Comparison of ENCODE assay signal across 1 cellular context in the genomic region with DNA sequence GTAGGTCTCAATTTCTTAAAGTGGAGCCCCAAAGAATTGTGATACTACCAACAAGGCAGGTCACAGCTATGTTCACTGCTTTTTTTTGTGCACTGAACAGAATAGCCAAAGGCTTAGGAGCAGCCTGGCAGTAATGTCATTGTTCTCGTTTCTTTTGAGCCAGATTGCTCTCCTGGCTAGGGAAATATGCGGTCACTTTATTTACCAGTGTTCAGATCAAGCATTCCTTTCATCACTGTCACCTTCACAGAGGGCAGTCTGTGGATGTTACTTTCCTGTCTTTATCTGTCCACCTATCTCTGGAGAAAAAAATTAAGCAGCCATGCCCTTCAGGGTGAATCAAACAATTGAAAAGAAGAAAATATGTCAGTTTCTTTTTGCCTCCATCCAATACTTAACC.
TF ChIP-seq lines count a peak whose summit lies in the region.

No MANE protein-coding gene starts in this region.

TF ChIP-seq in WTC11, 78 proteins besides CTCF, POLR2A, EP300 and RAD21 (continued from another document):
- TF ChIP-seq, protein P1, sequence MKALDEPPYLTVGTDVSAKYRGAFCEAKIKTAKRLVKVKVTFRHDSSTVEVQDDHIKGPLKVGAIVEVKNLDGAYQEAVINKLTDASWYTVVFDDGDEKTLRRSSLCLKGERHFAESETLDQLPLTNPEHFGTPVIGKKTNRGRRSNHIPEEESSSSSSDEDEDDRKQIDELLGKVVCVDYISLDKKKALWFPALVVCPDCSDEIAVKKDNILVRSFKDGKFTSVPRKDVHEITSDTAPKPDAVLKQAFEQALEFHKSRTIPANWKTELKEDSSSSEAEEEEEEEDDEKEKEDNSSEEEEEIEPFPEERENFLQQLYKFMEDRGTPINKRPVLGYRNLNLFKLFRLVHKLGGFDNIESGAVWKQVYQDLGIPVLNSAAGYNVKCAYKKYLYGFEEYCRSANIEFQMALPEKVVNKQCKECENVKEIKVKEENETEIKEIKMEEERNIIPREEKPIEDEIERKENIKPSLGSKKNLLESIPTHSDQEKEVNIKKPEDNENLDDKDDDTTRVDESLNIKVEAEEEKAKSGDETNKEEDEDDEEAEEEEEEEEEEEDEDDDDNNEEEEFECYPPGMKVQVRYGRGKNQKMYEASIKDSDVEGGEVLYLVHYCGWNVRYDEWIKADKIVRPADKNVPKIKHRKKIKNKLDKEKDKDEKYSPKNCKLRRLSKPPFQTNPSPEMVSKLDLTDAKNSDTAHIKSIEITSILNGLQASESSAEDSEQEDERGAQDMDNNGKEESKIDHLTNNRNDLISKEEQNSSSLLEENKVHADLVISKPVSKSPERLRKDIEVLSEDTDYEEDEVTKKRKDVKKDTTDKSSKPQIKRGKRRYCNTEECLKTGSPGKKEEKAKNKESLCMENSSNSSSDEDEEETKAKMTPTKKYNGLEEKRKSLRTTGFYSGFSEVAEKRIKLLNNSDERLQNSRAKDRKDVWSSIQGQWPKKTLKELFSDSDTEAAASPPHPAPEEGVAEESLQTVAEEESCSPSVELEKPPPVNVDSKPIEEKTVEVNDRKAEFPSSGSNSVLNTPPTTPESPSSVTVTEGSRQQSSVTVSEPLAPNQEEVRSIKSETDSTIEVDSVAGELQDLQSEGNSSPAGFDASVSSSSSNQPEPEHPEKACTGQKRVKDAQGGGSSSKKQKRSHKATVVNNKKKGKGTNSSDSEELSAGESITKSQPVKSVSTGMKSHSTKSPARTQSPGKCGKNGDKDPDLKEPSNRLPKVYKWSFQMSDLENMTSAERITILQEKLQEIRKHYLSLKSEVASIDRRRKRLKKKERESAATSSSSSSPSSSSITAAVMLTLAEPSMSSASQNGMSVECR (CRISPR knock-in tag; IDR thresholded peaks at IDR 0.05; ENCODE audit: borderline replicate concordance) = no peak
- TF ChIP-seq, protein P2, sequence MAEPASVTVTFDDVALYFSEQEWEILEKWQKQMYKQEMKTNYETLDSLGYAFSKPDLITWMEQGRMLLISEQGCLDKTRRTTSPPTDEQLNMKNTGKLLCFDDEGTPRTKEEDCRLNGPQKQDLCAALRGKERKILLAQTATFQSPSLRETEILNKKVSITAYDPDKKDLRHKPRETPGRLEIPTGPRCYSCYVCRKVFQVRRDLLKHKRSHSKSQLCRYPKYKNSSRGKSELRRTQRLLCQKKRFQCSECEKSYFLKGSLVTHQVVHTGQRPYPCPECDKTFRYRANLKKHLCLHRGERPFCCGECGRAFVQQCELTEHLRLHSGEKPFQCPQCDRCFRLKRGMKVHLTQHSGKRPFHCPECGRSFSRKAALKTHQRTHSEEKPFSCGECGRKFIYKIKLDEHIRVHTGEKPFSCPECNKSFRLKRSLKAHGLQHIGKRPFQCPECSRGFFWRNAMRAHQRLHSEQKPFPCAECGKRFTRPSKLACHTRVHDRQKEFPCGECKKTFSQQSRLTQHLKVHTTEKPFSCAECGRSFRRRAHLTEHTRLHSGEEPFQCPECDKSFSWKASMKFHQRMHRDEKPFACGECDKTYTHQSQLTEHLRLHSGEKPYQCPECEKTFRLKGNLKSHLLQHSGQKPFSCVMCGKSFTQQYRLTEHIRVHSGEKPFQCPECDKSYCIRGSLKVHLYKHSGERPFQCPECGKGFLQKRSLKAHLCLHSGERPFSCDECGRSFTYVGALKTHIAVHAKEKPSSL (CRISPR knock-in tag; conservative IDR thresholded peaks at IDR 0.05) = no peak
- no peak for TF ChIP-seq MXD4 (CRISPR knock-in tag; IDR thresholded peaks at IDR 0.05; ENCODE audit: borderline replicate concordance)
- TF ChIP-seq ZNF671 (CRISPR knock-in tag; IDR thresholded peaks at IDR 0.05) = no peak
